Comparison of ENCODE assay signal across 11 cellular contexts in genomic region chr7:126450269-126450671, GRCh38.
DNase-seq lines count a peak whose midpoint lies in the region; ATAC-seq and TF ChIP-seq lines count a peak whose summit lies in the region.
"Had no signal": no experiment of that assay in that cellular context is flagged by ENCODE, and none has a peak within 500 bp of the region (broad histone marks: within the 10 kb centered on the region; RNA-seq: fewer than 3 reads in every experiment).

No MANE protein-coding gene starts in this region.

- no peaks in the 10 kb centered on the region for H3K79me1 ChIP-seq in neuronal stem cell (ENCODE audit: low read depth, low read length)

- H4K8ac ChIP-seq in neuronal stem cell (ENCODE audit: low read depth, low read length) = no peak overlapping the region

- 0 out of 2 replicates have a peak overlapping the region, but pooled peaks have one; percentile 26 for H3K4me2 ChIP-seq in PC-9
- no peak overlapping the region for H3K4me2 ChIP-seq in neuronal stem cell (ENCODE audit: insufficient read depth, low read length, poor library complexity, severe bottlenecking)

- H2BK12ac ChIP-seq in neuronal stem cell (ENCODE audit: low read length) = no peak overlapping the region

- ATAC-seq in GM18499 (IDR thresholded peaks at IDR 0.05; ENCODE audit: insufficient read depth, unreplicated experiment) = peak; percentile 89
- peak; percentile 90 for ATAC-seq in GM21381 (IDR thresholded peaks at IDR 0.05; ENCODE audit: unreplicated experiment)
- ATAC-seq in HG03097 (IDR thresholded peaks at IDR 0.05; ENCODE audit: low FRiP score, unreplicated experiment) = peak; percentile 86
- ATAC-seq: HCT116 had no signal

- H3K9me3 ChIP-seq in PC-9 (ENCODE audit: insufficient read depth, low read depth) = no peaks in the 10 kb centered on the region
- no peaks in the 10 kb centered on the region for H3K9me3 ChIP-seq in ovary
- no peaks in the 10 kb centered on the region for H3K9me3 ChIP-seq in neuronal stem cell (replicated peaks in 1 of 2; ENCODE audit: control insufficient read depth in 2 of 2, insufficient read depth in 1 of 2, low read depth in 1 of 2, low read length in 2 of 2)

- no peak for TF ChIP-seq POLR2A in ovary (IDR thresholded peaks at IDR 0.05)

- no peak overlapping the region for H2BK15ac ChIP-seq in neuronal stem cell (ENCODE audit: low read length)

- no peaks in the 10 kb centered on the region for H3F3A ChIP-seq in PC-9 (ENCODE audit: insufficient read depth, low read depth)

- intact Hi-C loops in PC-9 (cut with micrococcal nuclease; ENCODE audit: unreplicated experiment) (no loop called here), ovary (cut with DNase I) (no loop called here)

- no peak overlapping the region for H2AK5ac ChIP-seq in neuronal stem cell (ENCODE audit: low read depth, low read length)

- POLR2A ChIA-PET in PC-9 (lab: Charles Lee; ENCODE audit: unreplicated experiment) = no interaction called here

- DNase-seq in PC-9 = no peak
- no peak for DNase-seq in ovary
- no peak for DNase-seq in neuronal stem cell (ENCODE audit: low spot score)
- DNase-seq in HK-2 (ENCODE audit: unreplicated experiment) = no peak
- no peak for DNase-seq in coronary artery (ENCODE audit: low spot score)
- DNase-seq: NCI-H2081; stimulated activated CD4-positive, alpha-beta T cell treated with anti-CD3 and anti-CD28 coated beads, Interleukin-4, amount 100 ng/mL, for 24 hours had no signal

- no peak overlapping the region for H3K4me3 ChIP-seq in PC-9
- no peak overlapping the region for H3K4me3 ChIP-seq in ovary
- no peak overlapping the region for H3K4me3 ChIP-seq in neuronal stem cell (ENCODE audit: low read length in 2 of 2)
- no peak overlapping the region for H3K4me3 ChIP-seq in coronary artery

- no peak for TF ChIP-seq EP300 in ovary (IDR thresholded peaks at IDR 0.05)

- no peak overlapping the region for H3K4ac ChIP-seq in neuronal stem cell (ENCODE audit: low read length)

- TF ChIP-seq CTCF in PC-9 (conservative IDR thresholded peaks at IDR 0.05) = no peak
- TF ChIP-seq CTCF in ovary (IDR thresholded peaks at IDR 0.05) = no peak
- no peak for TF ChIP-seq CTCF in coronary artery (IDR thresholded peaks at IDR 0.05)

- H3K36me3 ChIP-seq in PC-9 (ENCODE audit: low read depth) = no peaks in the 10 kb centered on the region
- H3K36me3 ChIP-seq in ovary = no peaks in the 10 kb centered on the region
- H3K36me3 ChIP-seq in neuronal stem cell (replicated peaks in 1 of 2; ENCODE audit: control insufficient read depth in 2 of 2, insufficient read depth in 2 of 2, low read length in 2 of 2) = no peaks in the 10 kb centered on the region

- no peak overlapping the region for H3K9ac ChIP-seq in neuronal stem cell (ENCODE audit: low read depth, low read length, poor library complexity)

- H3K4me1 ChIP-seq in PC-9 (replicated peaks; ENCODE audit: insufficient read depth) = 0 out of 2 replicates have a peak, but pooled peaks cover 5% of the 10 kb centered on the region
- H3K4me1 ChIP-seq in ovary (ENCODE audit: insufficient read depth) = no peaks in the 10 kb centered on the region
- H3K4me1 ChIP-seq in neuronal stem cell (ENCODE audit: control insufficient read depth in 2 of 2, insufficient read depth in 1 of 2, low read depth in 1 of 2, low read length in 2 of 2) = peaks cover 0 to 2% of the 10 kb centered on the region in 2 donors

- no peak overlapping the region for H2BK5ac ChIP-seq in neuronal stem cell (ENCODE audit: low read length)

- H3K23ac ChIP-seq in neuronal stem cell (ENCODE audit: low read depth, low read length, poor library complexity) = no peak overlapping the region

- H2AFZ ChIP-seq in PC-9 (0 out of 2 replicates have a peak overlapping the region, but pooled peaks have one; percentile 34), neuronal stem cell (ENCODE audit: low read length) (no peak overlapping the region)

- no peak overlapping the region for H3K14ac ChIP-seq in neuronal stem cell (ENCODE audit: low read length)

- no TSS peak for BruUV-seq in PC-9 (replicated peaks; lab: Mats Ljungman, UMichigan)

- no peaks in the 10 kb centered on the region for H4K20me1 ChIP-seq in PC-9 (ENCODE audit: insufficient read depth)

- CTCF ChIA-PET in PC-9 (lab: Charles Lee) = no interaction called here

- no peak overlapping the region for H3K18ac ChIP-seq in neuronal stem cell (ENCODE audit: low read length)

- H3K79me2 ChIP-seq in PC-9 (ENCODE audit: low read depth) = no peaks in the 10 kb centered on the region

- H4K91ac ChIP-seq in neuronal stem cell (ENCODE audit: low read depth, low read length, poor library complexity) = no peak overlapping the region

- H3K9me2 ChIP-seq in PC-9 (ENCODE audit: insufficient read depth) = no peaks in the 10 kb centered on the region

- H3K27me3 ChIP-seq in PC-9 (ENCODE audit: insufficient read depth, low read depth) = no peaks in the 10 kb centered on the region
- H3K27me3 ChIP-seq in ovary = no peaks in the 10 kb centered on the region
- no peaks in the 10 kb centered on the region for H3K27me3 ChIP-seq in neuronal stem cell (ENCODE audit: control insufficient read depth in 3 of 3, insufficient read depth in 3 of 3, low read depth in 1 of 3, low read length in 3 of 3)

- 4 to 18% (median 9%) methylated on average over 4 of the region's 4 CpGs for WGBS in ovary, 3 donors
- WGBS in neuronal stem cell (ENCODE audit: extremely low coverage in 2 of 2, insufficient read length in 2 of 2, insufficient replicate concordance in 1 of 2), 2 donors = no CpG with 5 or more reads among the region's 4 CpGs

- no peak overlapping the region for H2BK120ac ChIP-seq in neuronal stem cell (ENCODE audit: low read depth, low read length)

- H3K27ac ChIP-seq in PC-9 (no peak overlapping the region), ovary (no peak overlapping the region), neuronal stem cell (replicated peaks; ENCODE audit: low read length) (no peak overlapping the region), coronary artery (no peak overlapping the region)
